Comparison of ENCODE assay signal across 8 cellular contexts in genomic region chr5:115842089-115842881, GRCh38. TPM values are rescaled to one million over a fixed set of nuclear protein-coding genes. Genes with fewer than 3 reads are reported as not detected.
DNase-seq lines count a peak whose midpoint lies in the region; ATAC-seq and TF ChIP-seq lines count a peak whose summit lies in the region.

No MANE protein-coding gene starts in this region.

- no peaks in the 10 kb centered on the region for H3K9me3 ChIP-seq in esophagus muscularis mucosa

- H3K36me3 ChIP-seq in esophagus muscularis mucosa = peaks cover under 1 to 3% (median 3%) of the 10 kb centered on the region in 4 donors

- peak overlapping the region; percentile 94 to 99 (median 96) for H3K27ac ChIP-seq in esophagus muscularis mucosa (replicated peaks in 1 of 4)

- H3K9me3 Mint-ChIP-seq in activated CD4-positive, alpha-beta T cell treated with anti-CD3 and anti-CD28 coated beads, Interleukin-2, amount 10 ng/mL, durations not matched to agents 24 days and 14 days = no peaks in the 10 kb centered on the region

- peaks cover 9% of the 10 kb centered on the region for H3K27me3 Mint-ChIP-seq in activated CD4-positive, alpha-beta T cell treated with anti-CD3 and anti-CD28 coated beads, Interleukin-2, amount 10 ng/mL, durations not matched to agents 24 days and 14 days

- peaks cover 17% of the 10 kb centered on the region for H3K36me3 Mint-ChIP-seq in activated CD4-positive, alpha-beta T cell treated with anti-CD3 and anti-CD28 coated beads, Interleukin-2, amount 10 ng/mL, durations not matched to agents 24 days and 14 days (ENCODE audit: low read depth)

- peak overlapping the region; percentile 77 for H3K4me3 ChIP-seq in AG10803 (ENCODE audit: low read length)
- H3K4me3 ChIP-seq in esophagus muscularis mucosa = peak overlapping the region; percentile 78 to 95 (median 90)

- no peak for TF ChIP-seq POLR2A in esophagus muscularis mucosa (IDR thresholded peaks at IDR 0.05; ENCODE audit: low read depth)

- TF ChIP-seq CTCF in AG10803 (conservative IDR thresholded peaks at IDR 0.05; ENCODE audit: low read length) = 0 out of 2 replicates have a peak, but pooled peaks have one; percentile 11
- peak; percentile 17 for TF ChIP-seq CTCF in GM13976 (IDR thresholded peaks at IDR 0.05; ENCODE audit: borderline replicate concordance, control extremely low read depth, extremely low read depth, insufficient read depth, missing control alignments)
- TF ChIP-seq CTCF in esophagus muscularis mucosa (IDR thresholded peaks at IDR 0.05) = peak in 1 of 3 experiments; percentile 26

- peak; percentile 44 for DNase-seq in AG10803 (ENCODE audit: low read depth)
- no peak for DNase-seq in GM13976 (ENCODE audit: low spot score)
- DNase-seq in NCI-H1930 (lab: John Stamatoyannopoulos, UW) = peak; percentile 19 to 62
- DNase-seq in activated CD4-positive, alpha-beta T cell treated with anti-CD3 and anti-CD28 coated beads, Interleukin-2, amount 10 ng/mL, durations not matched to agents 24 days and 14 days = no peak
- DNase-seq in esophagus muscularis mucosa (ENCODE audit: extremely low spot score) = no peak
- DNase-seq in myocyte (ENCODE audit: low read depth) = peak; percentile 88
- DNase-seq in OCI-M2 (lab: John Stamatoyannopoulos, UW; ENCODE audit: unreplicated experiment) = no peak

- H3K4me1 Mint-ChIP-seq in activated CD4-positive, alpha-beta T cell treated with anti-CD3 and anti-CD28 coated beads, Interleukin-2, amount 10 ng/mL, durations not matched to agents 24 days and 14 days = peaks cover 50% of the 10 kb centered on the region

- H3K27ac Mint-ChIP-seq in activated CD4-positive, alpha-beta T cell treated with anti-CD3 and anti-CD28 coated beads, Interleukin-2, amount 10 ng/mL, durations not matched to agents 24 days and 14 days = peak overlapping the region; percentile 100

- TF ChIP-seq EP300 in esophagus muscularis mucosa (IDR thresholded peaks at IDR 0.05) = no peak

- peak overlapping the region; percentile 98 for H3K4me3 Mint-ChIP-seq in activated CD4-positive, alpha-beta T cell treated with anti-CD3 and anti-CD28 coated beads, Interleukin-2, amount 10 ng/mL, durations not matched to agents 24 days and 14 days

- H3K27me3 ChIP-seq in esophagus muscularis mucosa = no peaks in the 10 kb centered on the region

- peaks cover 50 to 78% (median 67%) of the 10 kb centered on the region in 4 donors for H3K4me1 ChIP-seq in esophagus muscularis mucosa

- intact Hi-C loops in activated CD4-positive, alpha-beta T cell treated with anti-CD3 and anti-CD28 coated beads, Interleukin-2, amount 10 ng/mL, durations not matched to agents 24 days and 14 days (cut with micrococcal nuclease) = loop anchor here (5.0 to 10.0 kb wide), 3 partner anchors 545 to 667 kb away; partner anchors contain the start of gene CCDC112
- intact Hi-C loops in esophagus muscularis mucosa (cut with DNase I) = loop anchor here (10.0 kb wide), 1 partner anchor 223 kb away; no protein-coding TSS in a partner anchor

- WGBS in esophagus muscularis mucosa = under 1% methylated on average over 11 of the region's 67 CpGs

- in situ Hi-C loops in GM13976 (cut with MboI; ENCODE audit: low sequenced_read_pairs, unreplicated experiment) = loop anchor here (25.0 kb wide), 2 partner anchors 220 to 530 kb away; no protein-coding TSS in a partner anchor

- ATAC-seq in HG02763 (IDR thresholded peaks at IDR 0.05; ENCODE audit: unreplicated experiment) = peak; percentile 34

RNA-seq across cellular contexts. Expression of gene AP3S1, which starts 0.6 kb away (rescaled TPM):
- total RNA-seq in activated CD4-positive, alpha-beta T cell treated with anti-CD3 and anti-CD28 coated beads, Interleukin-2, amount 10 ng/mL, durations not matched to agents 24 days and 14 days = 64.6 and 72.8 TPM in 2 replicates
- total RNA-seq in esophagus muscularis mucosa (10 to 100 TPM; 44.2 to 74.2 (median 58.9) TPM), myocyte (202 and 296 TPM in 2 replicates)
- 68.9 TPM for polyA plus RNA-seq in myocyte (2012)

RNA-seq across cellular contexts. Expression of gene ATG12, which starts 0.9 kb away (rescaled TPM):
- total RNA-seq in activated CD4-positive, alpha-beta T cell treated with anti-CD3 and anti-CD28 coated beads, Interleukin-2, amount 10 ng/mL, durations not matched to agents 24 days and 14 days = 31.7 and 37.0 TPM in 2 replicates
- 10 to 100 TPM; 26.7 to 45.1 (median 37.8) TPM for total RNA-seq in esophagus muscularis mucosa
- total RNA-seq in myocyte = 65.5 and 66.7 TPM in 2 replicates
- polyA plus RNA-seq in myocyte (2012) = 54.4 TPM

RNA-seq across cellular contexts. Expression of gene CDO1, which starts 25.8 kb away (rescaled TPM):
- total RNA-seq in activated CD4-positive, alpha-beta T cell treated with anti-CD3 and anti-CD28 coated beads, Interleukin-2, amount 10 ng/mL, durations not matched to agents 24 days and 14 days = 0.45 and 0.82 TPM in 2 replicates
- total RNA-seq in esophagus muscularis mucosa (10 to 100 TPM in 3 of 4 donors, 1 to 10 TPM in 1; 2.5 to 26.0 (median 16.8) TPM), myocyte (2.4 and 8.0 TPM in 2 replicates)
- 1.4 TPM for polyA plus RNA-seq in myocyte (2012)

Comparison
In these comparisons a context has a peak if more than half of its experiments do, and no peak if none do; other contexts are left out.
1. DNase-seq: peak in AG10803 (single experiment), NCI-H1930 (2 of 2) and myocyte (single experiment); none in GM13976 (single experiment), activated CD4-positive, alpha-beta T cell treated with anti-CD3 and anti-CD28 coated beads, Interleukin-2, amount 10 ng/mL, durations not matched to agents 24 days and 14 days (single experiment), esophagus muscularis mucosa (single experiment) and OCI-M2 (single experiment).